In genomic region chr17:31869031-31869430, GRCh38 we compare ENCODE assay signal across 24 cellular contexts.
"Had no signal": no experiment of that assay in that cellular context is flagged by ENCODE, and none has a peak within 500 bp of the region (broad histone marks: within the 10 kb centered on the region; RNA-seq: fewer than 3 reads in every experiment).

No MANE protein-coding gene starts in this region.

- H3K4me1 ChIP-seq: adrenal gland, body of pancreas had no signal

- H3K4me3 Mint-ChIP-seq: activated CD4-positive, alpha-beta memory T cell treated with anti-CD3 and anti-CD28 coated beads for 36 hours; activated CD4-positive, alpha-beta T cell treated with anti-CD3 and anti-CD28 coated beads, Interleukin-2, amount 10 ng/mL, durations not matched to agents 7 days and 5 days; activated naive CD4-positive, alpha-beta T cell treated with anti-CD3 and anti-CD28 coated beads, Interleukin-2, amount 10 ng/mL, durations not matched to agents 7 days and 5 days; activated naive CD8-positive, alpha-beta T cell treated with anti-CD3 and anti-CD28 coated beads for 36 hours; activated T-helper 17 cell treated with anti-CD3 and anti-CD28 coated beads, Interleukin-2, amount 50 U/mL, for 72 hours; central memory CD8-positive, alpha-beta T cell had no signal

- ATAC-seq: activated T-helper 17 cell treated with anti-CD3 and anti-CD28 coated beads, Interleukin-2, amount 50 U/mL, for 72 hours; body of pancreas had no signal

- H3K4me1 Mint-ChIP-seq: activated CD4-positive, alpha-beta T cell treated with anti-CD3 and anti-CD28 coated beads, Interleukin-2, amount 10 ng/mL, durations not matched to agents 7 days and 5 days; activated naive CD4-positive, alpha-beta T cell treated with anti-CD3 and anti-CD28 coated beads, Interleukin-2, amount 10 ng/mL, durations not matched to agents 7 days and 5 days; activated T-helper 17 cell treated with anti-CD3 and anti-CD28 coated beads, Interleukin-2, amount 50 U/mL, for 72 hours; central memory CD8-positive, alpha-beta T cell had no signal

- DNase-seq: activated CD4-positive, alpha-beta memory T cell treated with anti-CD3 and anti-CD28 coated beads for 36 hours; activated CD4-positive, alpha-beta T cell treated with anti-CD3 and anti-CD28 coated beads, Interleukin-2, amount 10 ng/mL, durations not matched to agents 7 days and 5 days; activated CD4-positive, CD25-positive, alpha-beta regulatory T cell; activated CD8-positive, alpha-beta memory T cell treated with anti-CD3 and anti-CD28 coated beads for 24 hours; activated gamma-delta T cell treated with Interleukin-2 at 50 U/mL for 16 hours; activated naive CD4-positive, alpha-beta T cell treated with anti-CD3 and anti-CD28 coated beads, Interleukin-2, amount 10 ng/mL, durations not matched to agents 7 days and 5 days; activated naive CD8-positive, alpha-beta T cell treated with anti-CD3 and anti-CD28 coated beads for 36 hours; activated T-cell treated with anti-CD3 and anti-CD28 coated beads for 4 hours; activated T-cell treated with anti-CD3 and anti-CD28 coated beads, Interleukin-2, amount 50 U/mL, for 48 hours; adrenal gland; anterior cingulate cortex; body of pancreas; KBM-7; NCI-H1092; NCI-H1436; NCI-H187; NCI-H2081; NCI-H446; NCI-H524; SHP77 treated with DMSO at 0.1 percent for 48 hours; T-helper 1 cell had no signal

- H3K27ac Mint-ChIP-seq: activated CD4-positive, alpha-beta memory T cell treated with anti-CD3 and anti-CD28 coated beads for 36 hours; activated naive CD4-positive, alpha-beta T cell treated with anti-CD3 and anti-CD28 coated beads, Interleukin-2, amount 10 ng/mL, durations not matched to agents 7 days and 5 days had no signal

- H3K4me3 ChIP-seq: adrenal gland, body of pancreas had no signal

- H3K27ac ChIP-seq: adrenal gland, body of pancreas, VCaP had no signal

- H3K9me3 Mint-ChIP-seq: activated CD4-positive, alpha-beta memory T cell treated with anti-CD3 and anti-CD28 coated beads for 36 hours; activated CD4-positive, alpha-beta T cell treated with anti-CD3 and anti-CD28 coated beads, Interleukin-2, amount 10 ng/mL, durations not matched to agents 7 days and 5 days; activated naive CD4-positive, alpha-beta T cell treated with anti-CD3 and anti-CD28 coated beads, Interleukin-2, amount 10 ng/mL, durations not matched to agents 7 days and 5 days; activated naive CD8-positive, alpha-beta T cell treated with anti-CD3 and anti-CD28 coated beads for 36 hours; activated T-helper 17 cell treated with anti-CD3 and anti-CD28 coated beads, Interleukin-2, amount 50 U/mL, for 72 hours; central memory CD8-positive, alpha-beta T cell had no signal

- H3K9me3 ChIP-seq: adrenal gland had no signal

- H3K27me3 ChIP-seq: adrenal gland, body of pancreas had no signal

- H3K27me3 Mint-ChIP-seq: activated CD4-positive, alpha-beta memory T cell treated with anti-CD3 and anti-CD28 coated beads for 36 hours; activated CD4-positive, alpha-beta T cell treated with anti-CD3 and anti-CD28 coated beads, Interleukin-2, amount 10 ng/mL, durations not matched to agents 7 days and 5 days; activated naive CD4-positive, alpha-beta T cell treated with anti-CD3 and anti-CD28 coated beads, Interleukin-2, amount 10 ng/mL, durations not matched to agents 7 days and 5 days; activated naive CD8-positive, alpha-beta T cell treated with anti-CD3 and anti-CD28 coated beads for 36 hours; activated T-helper 17 cell treated with anti-CD3 and anti-CD28 coated beads, Interleukin-2, amount 50 U/mL, for 72 hours; central memory CD8-positive, alpha-beta T cell had no signal
